In genomic region chr19:10353793-10354391, GRCh38 we compare ENCODE assay signal across 10 cellular contexts. TPM values are rescaled to one million over a fixed set of nuclear protein-coding genes. Genes with fewer than 3 reads are reported as not detected.
A peak's percentile ranks its signal among the peaks of the same experiment; 100 is the strongest.
DNase-seq lines count a peak whose midpoint lies in the region; ATAC-seq and TF ChIP-seq lines count a peak whose summit lies in the region.
"Had no signal": no experiment of that assay in that cellular context is flagged by ENCODE, and none has a peak within 500 bp of the region (broad histone marks: within the 10 kb centered on the region; RNA-seq: fewer than 3 reads in every experiment).

No MANE protein-coding gene starts in this region.

- peak overlapping the region; percentile 64 for H3K4me3 ChIP-seq in iPS-18a (ENCODE audit: low read length)
- H3K4me3 ChIP-seq in testis = peak overlapping the region in 1 of 2 donors; percentile 27
- H3K4me3 ChIP-seq: BLaER1, lung had no signal

- no peak overlapping the region for H3K27ac Mint-ChIP-seq in activated T-helper 2 cell treated with anti-CD3 and anti-CD28 coated beads, Interferon-gamma antibody, Interleukin-2, Interleukin-4, amounts not matched to agents 10 μg/mL and 5 μg/mL and 100 μg/mL, durations not matched to agents 14 hours and 24 hours and 36 hours

- H3K36me3 Mint-ChIP-seq in activated T-helper 2 cell treated with anti-CD3 and anti-CD28 coated beads, Interferon-gamma antibody, Interleukin-2, Interleukin-4, amounts not matched to agents 10 μg/mL and 5 μg/mL and 100 μg/mL, durations not matched to agents 14 hours and 24 hours and 36 hours (ENCODE audit: low read depth) = peaks cover 47% of the 10 kb centered on the region

- WGBS in testis, 2 donors = 59 to 67% methylated on average over 11 to 32 of the region's 32 CpGs

- DNase-seq in SHP77 treated with DMSO at 0.1 percent for 48 hours (lab: John Stamatoyannopoulos, UW) = peak; percentile 1
- no peak for DNase-seq in SHP77 (lab: John Stamatoyannopoulos, UW)
- peak; percentile 30 for DNase-seq in activated T-helper 2 cell treated with anti-CD3 and anti-CD28 coated beads, Interferon-gamma antibody, Interleukin-2, Interleukin-4, amounts not matched to agents 10 μg/mL and 5 μg/mL and 100 μg/mL, durations not matched to agents 14 hours and 24 hours and 36 hours (ENCODE audit: low spot score)
- DNase-seq in testis = peak; percentile 86
- DNase-seq in SW480 (ENCODE audit: low spot score) = no peak
- DNase-seq in HCEC 1CT = no peak

- no peaks in the 10 kb centered on the region for H3K27me3 Mint-ChIP-seq in activated T-helper 2 cell treated with anti-CD3 and anti-CD28 coated beads, Interferon-gamma antibody, Interleukin-2, Interleukin-4, amounts not matched to agents 10 μg/mL and 5 μg/mL and 100 μg/mL, durations not matched to agents 14 hours and 24 hours and 36 hours (ENCODE audit: low read depth)

- no peak overlapping the region for H3K4me3 Mint-ChIP-seq in activated T-helper 2 cell treated with anti-CD3 and anti-CD28 coated beads, Interferon-gamma antibody, Interleukin-2, Interleukin-4, amounts not matched to agents 10 μg/mL and 5 μg/mL and 100 μg/mL, durations not matched to agents 14 hours and 24 hours and 36 hours (ENCODE audit: low read depth)

- H3K27ac ChIP-seq in iPS-18a (ENCODE audit: low read length) (no peak overlapping the region), testis (no peak overlapping the region)
- H3K27ac ChIP-seq: BLaER1 had no signal

- intact Hi-C loops in activated T-helper 2 cell treated with anti-CD3 and anti-CD28 coated beads, Interferon-gamma antibody, Interleukin-2, Interleukin-4, amounts not matched to agents 10 μg/mL and 5 μg/mL and 100 μg/mL, durations not matched to agents 14 hours and 24 hours and 36 hours (cut with micrococcal nuclease) = no loop called here
- intact Hi-C loops in testis (cut with DNase I; ENCODE audit: low total_unique reads) = no loop called here

- H3K4me1 ChIP-seq in iPS-18a (ENCODE audit: control insufficient read depth, low read depth, low read length) (peaks cover 3% of the 10 kb centered on the region), testis (peaks cover 4% of the 10 kb centered on the region)
- H3K4me1 ChIP-seq: BLaER1 had no signal

- H3K9ac ChIP-seq in iPS-18a (ENCODE audit: low read length) = peak overlapping the region; percentile 51
- H3K9ac ChIP-seq: BLaER1 had no signal

- TF ChIP-seq CTCF in testis (IDR thresholded peaks at IDR 0.05) = no peak

- H3K9me3 Mint-ChIP-seq in activated T-helper 2 cell treated with anti-CD3 and anti-CD28 coated beads, Interferon-gamma antibody, Interleukin-2, Interleukin-4, amounts not matched to agents 10 μg/mL and 5 μg/mL and 100 μg/mL, durations not matched to agents 14 hours and 24 hours and 36 hours = no peaks in the 10 kb centered on the region

- no peak for TF ChIP-seq POLR2A in testis (IDR thresholded peaks at IDR 0.05)

- no peak for ATAC-seq in GM19455 (IDR thresholded peaks at IDR 0.05; ENCODE audit: unreplicated experiment)

- no peaks in the 10 kb centered on the region for H3K4me1 Mint-ChIP-seq in activated T-helper 2 cell treated with anti-CD3 and anti-CD28 coated beads, Interferon-gamma antibody, Interleukin-2, Interleukin-4, amounts not matched to agents 10 μg/mL and 5 μg/mL and 100 μg/mL, durations not matched to agents 14 hours and 24 hours and 36 hours (ENCODE audit: low read depth)

- H3K27me3 ChIP-seq in iPS-18a (ENCODE audit: control insufficient read depth, insufficient read depth, low read length) (no peaks in the 10 kb centered on the region), testis (no peaks in the 10 kb centered on the region)
- H3K27me3 ChIP-seq: BLaER1 had no signal

- H3K36me3 ChIP-seq in iPS-18a (ENCODE audit: control insufficient read depth, low read depth, low read length) (peaks cover 4% of the 10 kb centered on the region), testis (ENCODE audit: low read depth, missing control alignments) (no peaks in the 10 kb centered on the region)

- H3K9me3 ChIP-seq in iPS-18a (ENCODE audit: control insufficient read depth, low read depth, low read length) (no peaks in the 10 kb centered on the region), testis (no peaks in the 10 kb centered on the region)
- H3K9me3 ChIP-seq: BLaER1 had no signal

RNA-seq across cellular contexts. Expression of gene ICAM3, which starts 14.5 kb away (rescaled TPM):
- total RNA-seq in activated T-helper 2 cell treated with anti-CD3 and anti-CD28 coated beads, Interferon-gamma antibody, Interleukin-2, Interleukin-4, amounts not matched to agents 10 μg/mL and 5 μg/mL and 100 μg/mL, durations not matched to agents 14 hours and 24 hours and 36 hours = 115 and 116 TPM in 2 replicates
- total RNA-seq in testis = 1 to 10 TPM; 2.4 to 2.8 TPM
- 6.3 TPM for polyA plus RNA-seq in testis (ENCODE audit: insufficient read depth, low read depth, low replicate concordance)

RNA-seq across cellular contexts. Expression of gene RAVER1, which starts 20.6 kb away (rescaled TPM):
- total RNA-seq in activated T-helper 2 cell treated with anti-CD3 and anti-CD28 coated beads, Interferon-gamma antibody, Interleukin-2, Interleukin-4, amounts not matched to agents 10 μg/mL and 5 μg/mL and 100 μg/mL, durations not matched to agents 14 hours and 24 hours and 36 hours = 90.3 and 91.1 TPM in 2 replicates
- total RNA-seq in testis = 10 to 100 TPM; 34.5 to 49.6 TPM
- 32.3 TPM for polyA plus RNA-seq in testis (ENCODE audit: insufficient read depth, low read depth, low replicate concordance)

RNA-seq across cellular contexts. Expression of gene TYK2, which starts 26.5 kb away (rescaled TPM):
- total RNA-seq in activated T-helper 2 cell treated with anti-CD3 and anti-CD28 coated beads, Interferon-gamma antibody, Interleukin-2, Interleukin-4, amounts not matched to agents 10 μg/mL and 5 μg/mL and 100 μg/mL, durations not matched to agents 14 hours and 24 hours and 36 hours = 250 TPM in 2 replicates
- total RNA-seq in testis = 100 to 1,000 TPM; 112 to 113 TPM
- polyA plus RNA-seq in testis (ENCODE audit: insufficient read depth, low read depth, low replicate concordance) = 47.6 TPM

RNA-seq across cellular contexts. Expression of gene FDX2, which starts 38.1 kb away (rescaled TPM):
- total RNA-seq in activated T-helper 2 cell treated with anti-CD3 and anti-CD28 coated beads, Interferon-gamma antibody, Interleukin-2, Interleukin-4, amounts not matched to agents 10 μg/mL and 5 μg/mL and 100 μg/mL, durations not matched to agents 14 hours and 24 hours and 36 hours = 16.8 and 18.0 TPM in 2 replicates
- total RNA-seq in testis = 10 to 100 TPM; 35.7 to 40.2 TPM
- polyA plus RNA-seq in testis (ENCODE audit: insufficient read depth, low read depth, low replicate concordance) = 26.8 TPM

RNA-seq across cellular contexts. Expression of gene ZGLP1, which starts 44.3 kb away (rescaled TPM):
- total RNA-seq in activated T-helper 2 cell treated with anti-CD3 and anti-CD28 coated beads, Interferon-gamma antibody, Interleukin-2, Interleukin-4, amounts not matched to agents 10 μg/mL and 5 μg/mL and 100 μg/mL, durations not matched to agents 14 hours and 24 hours and 36 hours = 3.2 and 3.5 TPM in 2 replicates
- total RNA-seq in testis = 10 to 100 TPM; 12.8 to 22.1 TPM
- polyA plus RNA-seq in testis (ENCODE audit: insufficient read depth, low read depth, low replicate concordance) = 10.5 TPM

Comparison
In these comparisons a context has a peak if more than half of its experiments do, and no peak if none do; other contexts are left out.
1. DNase-seq: peak in SHP77 treated with DMSO at 0.1 percent for 48 hours (single experiment), activated T-helper 2 cell treated with anti-CD3 and anti-CD28 coated beads, Interferon-gamma antibody, Interleukin-2, Interleukin-4, amounts not matched to agents 10 μg/mL and 5 μg/mL and 100 μg/mL, durations not matched to agents 14 hours and 24 hours and 36 hours (single experiment) and testis (single experiment); none in SHP77 (0 of 2), SW480 (single experiment) and HCEC 1CT (single experiment).
2. RNA of gene ICAM3, which starts 14.5 kb away (total RNA-seq): 115 to 116 TPM in activated T-helper 2 cell treated with anti-CD3 and anti-CD28 coated beads, Interferon-gamma antibody, Interleukin-2, Interleukin-4, amounts not matched to agents 10 μg/mL and 5 μg/mL and 100 μg/mL, durations not matched to agents 14 hours and 24 hours and 36 hours; 2.4 to 2.8 TPM in testis; every median in the first group is over 10 times any median in the second.